In genomic region chr22:42452456-42452855, GRCh38 we compare ENCODE assay signal across 24 cellular contexts. TPM values are rescaled to one million over a fixed set of nuclear protein-coding genes. Genes with fewer than 3 reads are reported as not detected.
"Had no signal": no experiment of that assay in that cellular context is flagged by ENCODE, and none has a peak within 500 bp of the region (broad histone marks: within the 10 kb centered on the region; RNA-seq: fewer than 3 reads in every experiment).

No MANE protein-coding gene starts in this region.

- DNase-seq: IMR-90, Kasumi-1, KG1, MM.1S, NCI-H1092 treated with DMSO at 0.1 percent for 48 hours, NCI-H1436, NCI-H187, NCI-H2029, NCI-H2081 treated with DMSO at 0.1 percent for 48 hours, NCI-H2171, NCI-H226, NCI-H446, NCI-H510A, NCI-H524 treated with DMSO at 0.1 percent for 48 hours, NCI-H69, NCI-H774, Right ventricle myocardium superior, RPMI8226, SIG-M5 had no signal

- H3K4me1 ChIP-seq: SJSA1 had no signal

- H3K27ac ChIP-seq: SJSA1, SK-N-MC had no signal

- H3K9me3 ChIP-seq: SJSA1 had no signal

- H3K36me3 ChIP-seq: SJSA1 had no signal

- H3K4me3 ChIP-seq: SJSA1, SK-N-MC had no signal

- FAIRE-seq: RCC 7860 had no signal

RNA-seq across cellular contexts. Expression of gene NFAM1, which starts 20.3 kb away (rescaled TPM):
- total RNA-seq: HT-29, IMR-90, M059J, SJSA1 had no signal
- polyA plus RNA-seq: IMR-90 had no signal
